In genomic region chr11:70509476-70509875, GRCh38 we compare ENCODE assay signal across 18 cellular contexts.
"Had no signal": no experiment of that assay in that cellular context is flagged by ENCODE, and none has a peak within 500 bp of the region (broad histone marks: within the 10 kb centered on the region; RNA-seq: fewer than 3 reads in every experiment).

No MANE protein-coding gene starts in this region.

- H3K9me3 ChIP-seq: vagina had no signal

- H3K4me1 ChIP-seq: sigmoid colon, transverse colon, vagina had no signal

- H3K27me3 ChIP-seq: sigmoid colon, transverse colon, vagina had no signal

- H3K36me3 ChIP-seq: sigmoid colon, transverse colon, vagina had no signal

- ATAC-seq: activated T-cell treated with anti-CD3 and anti-CD28 coated beads, Interleukin-2, amount 50 U/mL, for 72 hours; stimulated activated naive B cell treated with anti-CD40 and anti-IgM and Interleukin-4, amounts not matched to agents 10 μg/mL and 1 μg/mL and 100 μg/mL, for 72 hours; T-helper 17 cell had no signal

- H3K4me3 ChIP-seq: sigmoid colon, smooth muscle cell, transverse colon, vagina had no signal

- DNase-seq: activated CD4-positive, alpha-beta memory T cell treated with anti-CD3 and anti-CD28 coated beads for 36 hours; activated CD4-positive, alpha-beta T cell treated with anti-CD3 and anti-CD28 coated beads for 48 hours; activated effector memory CD4-positive, alpha-beta T cell treated with Interleukin-2 at 50 U/mL for 16 hours; activated naive CD4-positive, alpha-beta T cell treated with anti-CD3 and anti-CD28 coated beads for 36 hours; activated naive CD8-positive, alpha-beta T cell treated with anti-CD3 and anti-CD28 coated beads, Interleukin-2, amount 10 ng/mL, durations not matched to agents 7 days and 5 days; activated T-cell treated with anti-CD3 and anti-CD28 coated beads, Interleukin-2, amount 50 U/mL, for 72 hours; effector CD4-positive, alpha-beta T cell; erythroblast; foreskin fibroblast; immature natural killer cell; sigmoid colon; stimulated activated CD4-positive, alpha-beta T cell treated with anti-CD3 and anti-CD28 coated beads, Interleukin-2, amount 100 ng/mL, for 48 hours; stimulated activated CD8-positive, alpha-beta memory T cell treated with anti-CD3 and anti-CD28 coated beads, Interleukin-4, amount 100 ng/mL, for 48 hours; stimulated activated naive B cell treated with anti-CD40 and anti-IgM and Interleukin-4, amounts not matched to agents 10 μg/mL and 1 μg/mL and 100 μg/mL, for 72 hours; T-helper 17 cell; transverse colon had no signal

- H3K27ac ChIP-seq: sigmoid colon, transverse colon, vagina had no signal
